ENCODE assay signal across 21 cellular contexts in genomic region chr9:135586601-135587109, GRCh38. TPM values are rescaled to one million over a fixed set of nuclear protein-coding genes. Genes with fewer than 3 reads are reported as not detected.
"Had no signal": no experiment of that assay in that cellular context is flagged by ENCODE, and none has a peak within 500 bp of the region (broad histone marks: within the 10 kb centered on the region; RNA-seq: fewer than 3 reads in every experiment).

No MANE protein-coding gene starts in this region.

- FAIRE-seq: astrocyte, pancreas, TTC549 had no signal

- H3K36me3 ChIP-seq: breast epithelium, gastrocnemius medialis, pancreas, right lobe of liver, thyroid gland had no signal

- H3K9me3 ChIP-seq: breast epithelium, gastrocnemius medialis, pancreas, right lobe of liver, thyroid gland had no signal

- H3K4me1 ChIP-seq: breast epithelium, gastrocnemius medialis, pancreas, right lobe of liver, thyroid gland had no signal

- H3K27me3 ChIP-seq: pancreas, right lobe of liver, thyroid gland had no signal

- H3K4me3 ChIP-seq: breast epithelium, gastrocnemius medialis, pancreas, right lobe of liver, thyroid gland had no signal

- DNase-seq: activated CD4-positive, alpha-beta T cell treated with anti-CD3 and anti-CD28 coated beads for 48 hours; activated CD8-positive, alpha-beta memory T cell treated with anti-CD3 and anti-CD28 coated beads, Interleukin-2, amount 50 U/mL, for 48 hours; activated gamma-delta T cell; cerebellar nuclear complex; effector CD8-positive, alpha-beta T cell; gastrocnemius medialis; immature natural killer cell; kidney glomerular epithelial cell; left ventricle myocardium superior; naive B cell; pancreas; stimulated activated CD4-positive, alpha-beta T cell treated with anti-CD3 and anti-CD28 coated beads, Interleukin-4, amount 100 ng/mL, for 4 hours; thyroid gland had no signal

- H3K27ac ChIP-seq: breast epithelium, gastrocnemius medialis, pancreas, right lobe of liver, thyroid gland had no signal

RNA-seq across cellular contexts. Expression of gene PAEP, which starts 25.1 kb away (rescaled TPM):
- total RNA-seq: breast epithelium, esophagus mucosa, gastrocnemius medialis, left ventricle myocardium superior, mononuclear cell, pancreas, right lobe of liver, thyroid gland, urinary bladder had no signal
- polyA plus RNA-seq: adipose tissue, immature natural killer cell, pancreas, urinary bladder had no signal

RNA-seq across cellular contexts. Expression of gene OBP2A, which starts 40.7 kb away (rescaled TPM):
- total RNA-seq: astrocyte, breast epithelium, esophagus mucosa, gastrocnemius medialis, left ventricle myocardium superior, mononuclear cell, pancreas, right lobe of liver, thyroid gland, urinary bladder had no signal
- polyA plus RNA-seq: adipose tissue, immature natural killer cell, pancreas, urinary bladder had no signal

RNA-seq across cellular contexts. Expression of gene GLT6D1, which starts 52.7 kb away (rescaled TPM):
- total RNA-seq: astrocyte, breast epithelium, esophagus mucosa, gastrocnemius medialis, left ventricle myocardium superior, mononuclear cell, pancreas, right lobe of liver, thyroid gland, urinary bladder had no signal
- polyA plus RNA-seq: adipose tissue, immature natural killer cell, urinary bladder had no signal
